In the genomic region with DNA sequence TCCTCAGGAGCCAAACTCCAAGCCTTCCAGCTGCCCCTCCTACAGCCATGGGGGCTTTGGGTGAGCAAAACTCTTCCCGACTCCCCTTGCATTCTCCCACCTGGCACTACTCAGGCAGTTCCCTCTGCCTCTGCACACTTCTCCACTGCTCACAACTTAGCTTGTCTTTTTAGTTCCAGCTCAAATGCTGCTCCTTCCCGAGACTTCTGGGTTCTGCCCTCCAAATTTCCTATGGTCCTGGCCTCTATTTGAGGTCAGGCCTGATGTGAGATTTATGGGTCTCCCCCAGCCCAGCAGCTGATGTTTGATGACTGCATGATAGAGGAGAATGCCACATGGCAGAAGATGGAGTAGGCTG, we compare ENCODE assay signal across 23 cellular contexts. TPM values are rescaled to one million over a fixed set of nuclear protein-coding genes. Genes with fewer than 3 reads are reported as not detected.
"Had no signal": no experiment of that assay in that cellular context is flagged by ENCODE, and none has a peak within 500 bp of the region (broad histone marks: within the 10 kb centered on the region; RNA-seq: fewer than 3 reads in every experiment).

No MANE protein-coding gene starts in this region.

- H3K27ac ChIP-seq: RWPE1 had no signal

- ATAC-seq: HepG2, Panc1, PC-3 had no signal

- DNase-seq: IMR-90; Karpas-422; KG1; MM.1S; MV-4-11; NCI-H1048; NCI-H1105; NCI-H1436 treated with DMSO at 0.1 percent for 48 hours; NCI-H1694; NCI-H187 treated with DMSO at 0.1 percent for 48 hours; NCI-H2029 treated with DMSO at 0.1 percent for 48 hours; NCI-H2171 treated with DMSO at 0.1 percent for 48 hours; NCI-H446 treated with DMSO at 0.1 percent for 48 hours; NCI-H82; NK-92 treated with Interleukin-12 subunit alpha and Interleukin-12 subunit beta, amount 100 ng/mL, for 24 hours; PC-3; SHP77; SK-N-SH had no signal

- H3K4me2 ChIP-seq: SK-N-SH had no signal

- H3K9ac ChIP-seq: SK-N-SH had no signal

- H3K9me3 ChIP-seq: SK-N-SH had no signal

- FAIRE-seq: HepG2 had no signal

RNA-seq across cellular contexts. Expression of a gene that starts 5.7 kb away (rescaled TPM):
- total RNA-seq: IMR-90, M059J, OCI-LY7, PC-3 had no signal
- polyA plus RNA-seq: IMR-90 had no signal
